1 cellular context compared by ENCODE assay signal in genomic region chr1:244917271-244917670, GRCh38.
TF ChIP-seq lines count a peak whose summit lies in the region.

No MANE protein-coding gene starts in this region.

TF ChIP-seq in K562, 482 proteins besides CTCF, POLR2A, EP300 and RAD21:
- TF ChIP-seq ZNF445 (CRISPR knock-in tag; IDR thresholded peaks at IDR 0.05; ENCODE audit: low read depth) (no peak), ZFP36 (IDR thresholded peaks at IDR 0.05; ENCODE audit: low read depth, low read length, partially characterized antibody) (no peak), RFX7 (CRISPR knock-in tag; IDR thresholded peaks at IDR 0.05) (no peak), MAFF (IDR thresholded peaks at IDR 0.05; ENCODE audit: low read length) (no peak), ZNF561 (CRISPR knock-in tag; conservative IDR thresholded peaks at IDR 0.05) (no peak), CBFA2T2 (conservative IDR thresholded peaks at IDR 0.05) (no peak), CC2D1A (IDR thresholded peaks at IDR 0.05) (no peak), ZNF551 (CRISPR knock-in tag; IDR thresholded peaks at IDR 0.05) (no peak), NCOR1 (IDR thresholded peaks at IDR 0.05) (no peak), CBX3 (IDR thresholded peaks at IDR 0.05; ENCODE audit: borderline replicate concordance in 1 of 2, low read length in 2 of 2) (no peak), CHCHD3 (CRISPR knock-in tag; IDR thresholded peaks at IDR 0.05) (no peak), HBP1 (CRISPR knock-in tag; IDR thresholded peaks at IDR 0.05) (no peak), ZNF121 (CRISPR knock-in tag; conservative IDR thresholded peaks at IDR 0.05) (no peak), MECOM (CRISPR knock-in tag; IDR thresholded peaks at IDR 0.05) (no peak), MGA (IDR thresholded peaks at IDR 0.05) (no peak), NFATC3 (IDR thresholded peaks at IDR 0.05) (no peak), RFX1 (IDR thresholded peaks at IDR 0.05) (no peak)
- TF ChIP-seq, protein P1, sequence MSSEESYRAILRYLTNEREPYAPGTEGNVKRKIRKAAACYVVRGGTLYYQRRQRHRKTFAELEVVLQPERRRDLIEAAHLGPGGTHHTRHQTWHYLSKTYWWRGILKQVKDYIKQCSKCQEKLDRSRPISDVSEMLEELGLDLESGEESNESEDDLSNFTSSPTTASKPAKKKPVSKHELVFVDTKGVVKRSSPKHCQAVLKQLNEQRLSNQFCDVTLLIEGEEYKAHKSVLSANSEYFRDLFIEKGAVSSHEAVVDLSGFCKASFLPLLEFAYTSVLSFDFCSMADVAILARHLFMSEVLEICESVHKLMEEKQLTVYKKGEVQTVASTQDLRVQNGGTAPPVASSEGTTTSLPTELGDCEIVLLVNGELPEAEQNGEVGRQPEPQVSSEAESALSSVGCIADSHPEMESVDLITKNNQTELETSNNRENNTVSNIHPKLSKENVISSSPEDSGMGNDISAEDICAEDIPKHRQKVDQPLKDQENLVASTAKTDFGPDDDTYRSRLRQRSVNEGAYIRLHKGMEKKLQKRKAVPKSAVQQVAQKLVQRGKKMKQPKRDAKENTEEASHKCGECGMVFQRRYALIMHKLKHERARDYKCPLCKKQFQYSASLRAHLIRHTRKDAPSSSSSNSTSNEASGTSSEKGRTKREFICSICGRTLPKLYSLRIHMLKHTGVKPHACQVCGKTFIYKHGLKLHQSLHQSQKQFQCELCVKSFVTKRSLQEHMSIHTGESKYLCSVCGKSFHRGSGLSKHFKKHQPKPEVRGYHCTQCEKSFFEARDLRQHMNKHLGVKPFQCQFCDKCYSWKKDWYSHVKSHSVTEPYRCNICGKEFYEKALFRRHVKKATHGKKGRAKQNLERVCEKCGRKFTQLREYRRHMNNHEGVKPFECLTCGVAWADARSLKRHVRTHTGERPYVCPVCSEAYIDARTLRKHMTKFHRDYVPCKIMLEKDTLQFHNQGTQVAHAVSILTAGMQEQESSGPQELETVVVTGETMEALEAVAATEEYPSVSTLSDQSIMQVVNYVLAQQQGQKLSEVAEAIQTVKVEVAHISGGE (CRISPR knock-in tag; IDR thresholded peaks at IDR 0.05) = no peak
